Comparison of ENCODE assay signal across 29 cellular contexts in genomic region chrX:154476821-154477220, GRCh38. TPM values are rescaled to one million over a fixed set of nuclear protein-coding genes. Genes with fewer than 3 reads are reported as not detected.
DNase-seq lines count a peak whose midpoint lies in the region; ATAC-seq, FAIRE-seq and TF ChIP-seq lines count a peak whose summit lies in the region.
"Had no signal": no experiment of that assay in that cellular context is flagged by ENCODE, and none has a peak within 500 bp of the region (broad histone marks: within the 10 kb centered on the region; RNA-seq: fewer than 3 reads in every experiment).

No MANE protein-coding gene starts in this region.

- peaks cover 25% of the 10 kb centered on the region for H3K4me1 Mint-ChIP-seq in activated naive CD4-positive, alpha-beta T cell treated with anti-CD3 and anti-CD28 coated beads, Interleukin-2, amount 50 U/mL, for 24 hours
- H3K4me1 Mint-ChIP-seq in type B pancreatic cell (ENCODE audit: unreplicated experiment) = no peaks in the 10 kb centered on the region

- FAIRE-seq in RCC 7860 (lab: Jason Lieb, UNC) = no peak
- FAIRE-seq: GM18507 had no signal

- peak overlapping the region; percentile 15 for H3K4me3 Mint-ChIP-seq in activated naive CD4-positive, alpha-beta T cell treated with anti-CD3 and anti-CD28 coated beads, Interleukin-2, amount 50 U/mL, for 24 hours
- H3K4me3 Mint-ChIP-seq in type B pancreatic cell = peak overlapping the region; percentile 22

- no peaks in the 10 kb centered on the region for H3K27me3 Mint-ChIP-seq in activated naive CD4-positive, alpha-beta T cell treated with anti-CD3 and anti-CD28 coated beads, Interleukin-2, amount 50 U/mL, for 24 hours
- no peaks in the 10 kb centered on the region for H3K27me3 Mint-ChIP-seq in type B pancreatic cell
- H3K27me3 Mint-ChIP-seq: activated CD8-positive, alpha-beta memory T cell treated with anti-CD3 and anti-CD28 coated beads, Interleukin-2, amount 10 ng/mL, durations not matched to agents 7 days and 5 days; effector memory CD8-positive, alpha-beta T cell had no signal

- no peak for TF ChIP-seq CTCF in type B pancreatic cell (conservative IDR thresholded peaks at IDR 0.05)

- ATAC-seq in activated naive CD4-positive, alpha-beta T cell treated with anti-CD3 and anti-CD28 coated beads, Interleukin-2, amount 50 U/mL, for 72 hours = no peak
- ATAC-seq in HG03095 (IDR thresholded peaks at IDR 0.05; ENCODE audit: unreplicated experiment) = no peak
- ATAC-seq: activated CD8-positive, alpha-beta memory T cell treated with anti-CD3 and anti-CD28 coated beads, Interleukin-2, amount 10 ng/mL, durations not matched to agents 7 days and 5 days; effector memory CD8-positive, alpha-beta T cell; heart right ventricle; stimulated activated effector memory CD8-positive, alpha-beta T cell treated with anti-CD3 and anti-CD28 coated beads, Interleukin-12 subunit alpha, Interleukin-12 subunit beta, amount 100 ng/mL, for 72 hours had no signal

- no peak overlapping the region for H3K27ac Mint-ChIP-seq in activated naive CD4-positive, alpha-beta T cell treated with anti-CD3 and anti-CD28 coated beads, Interleukin-2, amount 50 U/mL, for 24 hours
- H3K27ac Mint-ChIP-seq in activated naive CD4-positive, alpha-beta T cell treated with anti-CD3 and anti-CD28 coated beads, Interleukin-2, amount 50 U/mL, for 72 hours = no peak overlapping the region
- H3K27ac Mint-ChIP-seq in type B pancreatic cell = no peak overlapping the region
- H3K27ac Mint-ChIP-seq: activated CD8-positive, alpha-beta memory T cell treated with anti-CD3 and anti-CD28 coated beads, Interleukin-2, amount 10 ng/mL, durations not matched to agents 7 days and 5 days; effector memory CD8-positive, alpha-beta T cell; stimulated activated effector memory CD8-positive, alpha-beta T cell treated with anti-CD3 and anti-CD28 coated beads, Interleukin-12 subunit alpha, Interleukin-12 subunit beta, amount 100 ng/mL, for 72 hours; T-helper 1 cell treated with Interleukin-12 subunit alpha and Interleukin-12 subunit beta and Interleukin-4 antibody, amounts not matched to agents 30 μg/mL and 1 μg/mL, for 36 hours had no signal

- no peak for DNase-seq in activated naive CD4-positive, alpha-beta T cell treated with anti-CD3 and anti-CD28 coated beads, Interleukin-2, amount 50 U/mL, for 72 hours (ENCODE audit: low spot score in 2 of 2)
- peak; percentile 7 for DNase-seq in RCC 7860 (ENCODE audit: low spot score)
- DNase-seq in glomerular visceral epithelial cell (ENCODE audit: extremely low spot score) = peak; percentile 21
- no peak for DNase-seq in type B pancreatic cell (ENCODE audit: extremely low spot score, unreplicated experiment)
- no peak for DNase-seq in HPDE6-E6E7 (ENCODE audit: extremely low spot score)
- no peak for DNase-seq in SW480 (ENCODE audit: low spot score)
- DNase-seq: activated CD4-positive, alpha-beta T cell treated with anti-CD3 and anti-CD28 coated beads for 4 hours; activated CD8-positive, alpha-beta memory T cell treated with anti-CD3 and anti-CD28 coated beads, Interleukin-2, amount 10 ng/mL, durations not matched to agents 7 days and 5 days; activated naive CD4-positive, alpha-beta T cell; activated T-cell treated with anti-CD3 and anti-CD28 coated beads, Interleukin-2, amount 50 U/mL, for 48 hours; C1 segment of cervical spinal cord; Calu3; cortex of kidney; effector memory CD8-positive, alpha-beta T cell; foreskin fibroblast; heart right ventricle; Kasumi-1; NCI-H1694; NCI-H2171; NCI-H510A treated with DMSO at 0.1 percent for 48 hours; Peyer's patch; sigmoid colon; stimulated activated CD4-positive, alpha-beta T cell treated with anti-CD3 and anti-CD28 coated beads, Interleukin-4, amount 100 ng/mL, for 24 hours; upper lobe of left lung had no signal

- H3K36me3 Mint-ChIP-seq in activated naive CD4-positive, alpha-beta T cell treated with anti-CD3 and anti-CD28 coated beads, Interleukin-2, amount 50 U/mL, for 24 hours = no peaks in the 10 kb centered on the region
- no peaks in the 10 kb centered on the region for H3K36me3 Mint-ChIP-seq in activated naive CD4-positive, alpha-beta T cell treated with anti-CD3 and anti-CD28 coated beads, Interleukin-2, amount 50 U/mL, for 72 hours
- H3K36me3 Mint-ChIP-seq in type B pancreatic cell = no peaks in the 10 kb centered on the region

- H3K9me3 Mint-ChIP-seq in activated naive CD4-positive, alpha-beta T cell treated with anti-CD3 and anti-CD28 coated beads, Interleukin-2, amount 50 U/mL, for 24 hours = no peaks in the 10 kb centered on the region
- H3K9me3 Mint-ChIP-seq in activated naive CD4-positive, alpha-beta T cell treated with anti-CD3 and anti-CD28 coated beads, Interleukin-2, amount 50 U/mL, for 72 hours = no peaks in the 10 kb centered on the region
- H3K9me3 Mint-ChIP-seq in type B pancreatic cell = no peaks in the 10 kb centered on the region
- H3K9me3 Mint-ChIP-seq: effector memory CD8-positive, alpha-beta T cell; stimulated activated effector memory CD8-positive, alpha-beta T cell treated with anti-CD3 and anti-CD28 coated beads, Interleukin-12 subunit alpha, Interleukin-12 subunit beta, amount 100 ng/mL, for 72 hours; T-helper 1 cell treated with Interleukin-12 subunit alpha and Interleukin-12 subunit beta and Interleukin-4 antibody, amounts not matched to agents 30 μg/mL and 1 μg/mL, for 36 hours had no signal

RNA-seq across cellular contexts. Expression of gene LAGE3, which starts 2.3 kb away (rescaled TPM):
- 10 to 100 TPM; 44.9 to 46.0 TPM for total RNA-seq in activated naive CD4-positive, alpha-beta T cell treated with anti-CD3 and anti-CD28 coated beads, Interleukin-2, amount 50 U/mL, for 72 hours
- total RNA-seq in type B pancreatic cell (ENCODE audit: low replicate concordance) = 12.9 and 15.9 TPM in 2 replicates

RNA-seq across cellular contexts. Expression of gene UBL4A, which starts 9.6 kb away (rescaled TPM):
- total RNA-seq in activated naive CD4-positive, alpha-beta T cell treated with anti-CD3 and anti-CD28 coated beads, Interleukin-2, amount 50 U/mL, for 72 hours = 10 to 100 TPM; 39.6 to 40.4 TPM
- 23.3 and 28.7 TPM in 2 replicates for total RNA-seq in type B pancreatic cell (ENCODE audit: low replicate concordance)

RNA-seq across cellular contexts. Expression of gene SLC10A3, which starts 13.6 kb away (rescaled TPM):
- total RNA-seq in activated naive CD4-positive, alpha-beta T cell treated with anti-CD3 and anti-CD28 coated beads, Interleukin-2, amount 50 U/mL, for 72 hours = 10 to 100 TPM in 1 of 2 donors, 1 to 10 TPM in 1; 9.8 to 15.6 TPM
- total RNA-seq in type B pancreatic cell (ENCODE audit: low replicate concordance) = 13.0 and 23.0 TPM in 2 replicates

RNA-seq across cellular contexts. Expression of gene PLXNA3, which starts 18.7 kb away (rescaled TPM):
- total RNA-seq in activated naive CD4-positive, alpha-beta T cell treated with anti-CD3 and anti-CD28 coated beads, Interleukin-2, amount 50 U/mL, for 72 hours = 10 to 100 TPM; 37.2 to 40.4 TPM
- 62.9 and 85.1 TPM in 2 replicates for total RNA-seq in type B pancreatic cell (ENCODE audit: low replicate concordance)

RNA-seq across cellular contexts. Expression of gene FAM50A, which starts 32.9 kb away (rescaled TPM):
- 10 to 100 TPM; 53.0 to 68.5 TPM for total RNA-seq in activated naive CD4-positive, alpha-beta T cell treated with anti-CD3 and anti-CD28 coated beads, Interleukin-2, amount 50 U/mL, for 72 hours
- total RNA-seq in type B pancreatic cell (ENCODE audit: low replicate concordance) = 59.2 and 63.8 TPM in 2 replicates

Comparison
In these comparisons a context has a peak if more than half of its experiments do, and no peak if none do; other contexts are left out.
1. DNase-seq: peak in RCC 7860 (single experiment) and glomerular visceral epithelial cell (single experiment); none in activated naive CD4-positive, alpha-beta T cell treated with anti-CD3 and anti-CD28 coated beads, Interleukin-2, amount 50 U/mL, for 72 hours (0 of 2), type B pancreatic cell (single experiment), HPDE6-E6E7 (single experiment) and SW480 (single experiment).